ENCODE assay signal across 1 cellular context in the genomic region with DNA sequence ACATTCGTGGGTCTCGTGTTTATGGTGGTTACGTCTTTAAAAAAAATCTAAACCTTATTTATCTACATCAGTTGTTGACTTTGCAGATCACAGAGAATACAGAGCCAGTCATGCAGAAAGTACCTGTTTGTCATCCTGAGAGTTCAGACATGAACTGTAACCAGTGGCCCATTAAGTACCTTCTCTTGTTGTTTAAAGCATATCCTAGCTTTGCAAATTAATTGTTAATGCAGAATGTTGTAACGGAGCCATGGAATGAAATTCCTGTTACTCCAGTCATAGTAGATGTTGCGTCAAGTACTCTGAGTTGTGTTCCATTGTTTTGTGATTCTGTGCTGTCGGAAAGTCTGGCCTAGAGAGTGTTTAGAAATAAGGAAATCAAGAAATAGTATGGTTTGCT.
TF ChIP-seq lines count a peak whose summit lies in the region.

No MANE protein-coding gene starts in this region.

TF ChIP-seq in SK-N-SH, 30 proteins besides CTCF, POLR2A, EP300 and RAD21 (continued from another document):
- no peak for TF ChIP-seq TAF1 (IDR thresholded peaks at IDR 0.05; ENCODE audit: borderline replicate concordance, low read depth, low read length)
- TF ChIP-seq RCOR1 (IDR thresholded peaks at IDR 0.05; ENCODE audit: low read length), result no peak
- TF ChIP-seq TCF12 (IDR thresholded peaks at IDR 0.05), result no peak
- TF ChIP-seq CHD2 (IDR thresholded peaks at IDR 0.05; ENCODE audit: low read length, partially characterized antibody), result no peak
- TF ChIP-seq SIN3A (IDR thresholded peaks at IDR 0.05; ENCODE audit: borderline replicate concordance, low read depth, low read length), result no peak
- no peak for TF ChIP-seq EZH2phosphoT487 (IDR thresholded peaks at IDR 0.05; ENCODE audit: borderline replicate concordance, low read depth)
- no peak for TF ChIP-seq FOXM1 (IDR thresholded peaks at IDR 0.05; ENCODE audit: low read depth)
- no peak for TF ChIP-seq POLR2AphosphoS5 (IDR thresholded peaks at IDR 0.05; ENCODE audit: low read depth, low read length)
- TF ChIP-seq MXI1 (IDR thresholded peaks at IDR 0.05; ENCODE audit: low read depth, low read length), result no peak
- no peak for TF ChIP-seq TEAD4 (IDR thresholded peaks at IDR 0.05; ENCODE audit: borderline replicate concordance, insufficient read depth)
TF ChIP-seq in SK-N-SH: peak in this region for 0.
